8 cellular contexts compared by ENCODE assay signal in the genomic region with DNA sequence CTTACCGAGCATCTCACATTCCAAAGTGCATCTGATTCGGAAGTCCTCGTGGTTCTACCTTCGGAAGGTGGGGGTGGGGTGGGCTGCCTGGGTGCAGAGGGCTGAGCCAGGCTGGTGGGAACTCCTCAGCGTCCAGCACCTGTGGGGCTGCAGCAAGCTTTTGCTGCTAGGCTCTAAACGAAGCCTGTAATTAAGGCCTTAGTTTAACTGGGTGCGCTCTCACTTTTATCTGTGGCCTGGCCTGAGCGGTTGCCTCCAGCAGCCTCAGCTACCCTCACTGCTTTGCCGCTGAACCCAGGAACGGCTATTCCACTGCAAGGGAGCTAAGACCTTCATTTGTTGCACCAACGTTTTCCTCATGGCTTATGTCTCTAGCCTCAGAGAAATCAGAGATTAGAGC. TPM values are rescaled to one million over a fixed set of nuclear protein-coding genes. Genes with fewer than 3 reads are reported as not detected.
DNase-seq lines count a peak whose midpoint lies in the region; ATAC-seq and TF ChIP-seq lines count a peak whose summit lies in the region.

No MANE protein-coding gene starts in this region.

- DNase-seq in heart right ventricle: no peak
- DNase-seq in Right ventricle myocardium superior: no peak
- no peak for DNase-seq in breast epithelium (ENCODE audit: low spot score in 2 of 2)
- DNase-seq in mesothelial cell of epicardium (ENCODE audit: low spot score in 2 of 2, unreplicated experiment in 2 of 2): no peak
- no peak for DNase-seq in upper lobe of right lung
- no peak for DNase-seq in NCI-H1417 treated with DMSO at 0.1 percent for 48 hours (lab: John Stamatoyannopoulos, UW)
- no peak for DNase-seq in NOMO-1 treated with dmso at 0.1 percent for 144 hours (lab: John Stamatoyannopoulos, UW; ENCODE audit: unreplicated experiment)

- H3K9me3 ChIP-seq in heart right ventricle (no peaks in the 10 kb centered on the region), breast epithelium (no peaks in the 10 kb centered on the region), upper lobe of right lung (no peaks in the 10 kb centered on the region)

- no peak overlapping the region for H3K27ac Mint-ChIP-seq in mesothelial cell of epicardium

- no peaks in the 10 kb centered on the region for H3K9me3 Mint-ChIP-seq in mesothelial cell of epicardium

- H3K27me3 ChIP-seq in heart right ventricle: no peaks in the 10 kb centered on the region
- H3K27me3 ChIP-seq in breast epithelium: no peaks in the 10 kb centered on the region
- H3K27me3 ChIP-seq in upper lobe of right lung: no peaks in the 10 kb centered on the region

- peak overlapping the region; percentile 65 for H3K4me3 Mint-ChIP-seq in mesothelial cell of epicardium

- TF ChIP-seq CTCF in heart right ventricle (IDR thresholded peaks at IDR 0.05): no peak
- no peak for TF ChIP-seq CTCF in breast epithelium (IDR thresholded peaks at IDR 0.05)
- no peak for TF ChIP-seq CTCF in mesothelial cell of epicardium (IDR thresholded peaks at IDR 0.05; ENCODE audit: unreplicated experiment)
- TF ChIP-seq CTCF in upper lobe of right lung (IDR thresholded peaks at IDR 0.05): no peak

- TF ChIP-seq POLR2A in breast epithelium (IDR thresholded peaks at IDR 0.05): no peak

- H3K4me3 ChIP-seq in heart right ventricle (peak overlapping the region; percentile 43 to 86 (median 72)), breast epithelium (peak overlapping the region; percentile 55 to 73 (median 61)), upper lobe of right lung (peak overlapping the region; percentile 71)

- H3K36me3 Mint-ChIP-seq in mesothelial cell of epicardium: no peaks in the 10 kb centered on the region

- H3K4me1 ChIP-seq in heart right ventricle (peaks cover 3 to 19% (median 11%) of the 10 kb centered on the region in 9 donors), breast epithelium (no peaks in the 10 kb centered on the region), upper lobe of right lung (peaks cover 17% of the 10 kb centered on the region)

- H3K4me1 Mint-ChIP-seq in mesothelial cell of epicardium: no peaks in the 10 kb centered on the region

- H3K36me3 ChIP-seq in heart right ventricle: no peaks in the 10 kb centered on the region
- H3K36me3 ChIP-seq in breast epithelium: no peaks in the 10 kb centered on the region
- H3K36me3 ChIP-seq in upper lobe of right lung: no peaks in the 10 kb centered on the region

- intact Hi-C loops in heart right ventricle (cut with DNase I): loop anchor here (1.0 to 5.0 kb wide), 7 partner anchors 50 to 320 kb away; a partner anchor contains a TSS
- intact Hi-C loops in Right ventricle myocardium superior (cut with DNase I): loop anchor here (2.0 kb wide), 1 partner anchor 317 kb away; no protein-coding TSS in a partner anchor
- intact Hi-C loops in breast epithelium (cut with DNase I; ENCODE audit: low total_unique reads): loop anchor here (10.0 kb wide), 1 partner anchor 317 kb away; no protein-coding TSS in a partner anchor
- intact Hi-C loops in upper lobe of right lung (cut with DNase I): loop anchor here (5.0 kb wide), 1 partner anchor 320 kb away; no protein-coding TSS in a partner anchor

- H3K27me3 Mint-ChIP-seq in mesothelial cell of epicardium (ENCODE audit: low read depth): peaks cover 8% of the 10 kb centered on the region

- H3K27ac ChIP-seq in heart right ventricle (peak overlapping the region in 7 of 10 donors; percentile 76 to 88 (median 79)), breast epithelium (peak overlapping the region in 1 of 2 donors; percentile 81), upper lobe of right lung (no peak overlapping the region)

- ATAC-seq in heart right ventricle (peak in 1 of 8 donors; percentile 3), Right ventricle myocardium superior (ENCODE audit: poor library complexity) (no peak), upper lobe of right lung (no peak), HG03571 (IDR thresholded peaks at IDR 0.05; ENCODE audit: unreplicated experiment) (no peak)

- 45 to 55% methylated on average over 11 of the region's 11 CpGs for WGBS in heart right ventricle, 2 donors

RNA-seq across cellular contexts. Expression of a gene that starts 48.4 kb away (rescaled TPM):
- total RNA-seq in heart right ventricle (1 to 10 TPM; 1.2 to 3.2 (median 2.2) TPM), Right ventricle myocardium superior (1.7 TPM), breast epithelium (1 to 10 TPM in 2 of 3 donors, under 1 TPM in 1; 0.33 to 3.4 (median 2.3) TPM), mesothelial cell of epicardium (4.1 to 4.7 TPM (median 4.2 TPM) in 3 replicates), upper lobe of right lung (2.0 TPM)
- under 1 TPM; 0.66 to 0.93 TPM for polyA plus RNA-seq in heart right ventricle
